In the genomic region with DNA sequence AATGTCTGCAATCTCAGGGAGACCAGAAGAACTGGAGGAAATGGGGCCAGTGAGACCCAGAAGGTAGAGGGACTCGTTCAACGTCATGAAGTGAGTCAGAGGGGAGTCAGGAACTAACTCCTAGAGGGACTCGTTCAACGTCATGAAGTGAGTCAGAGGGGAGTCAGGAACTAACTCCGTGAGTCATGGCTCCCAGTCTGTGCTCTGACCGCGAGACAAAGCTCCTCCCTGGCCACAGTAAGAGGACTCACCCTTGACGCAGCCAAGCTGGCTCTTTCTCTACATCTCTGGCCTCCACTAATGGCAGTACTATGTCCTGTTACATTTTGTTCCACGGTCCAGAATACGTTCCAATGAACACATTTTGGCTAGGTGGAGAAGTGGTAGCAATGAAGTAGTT, we compare ENCODE assay signal across 13 cellular contexts.
DNase-seq lines count a peak whose midpoint lies in the region; FAIRE-seq and TF ChIP-seq lines count a peak whose summit lies in the region.
"Had no signal": no experiment of that assay in that cellular context is flagged by ENCODE, and none has a peak within 500 bp of the region (broad histone marks: within the 10 kb centered on the region; RNA-seq: fewer than 3 reads in every experiment).

No MANE protein-coding gene starts in this region.

- peak overlapping the region; percentile 69 for H3K4me2 ChIP-seq in astrocyte (ENCODE audit: low read length)

- H3K79me2 ChIP-seq in astrocyte (ENCODE audit: insufficient read depth, low read length) = no peaks in the 10 kb centered on the region

- H3K4me1 Mint-ChIP-seq in astrocyte (ENCODE audit: low read depth, unreplicated experiment) = peaks cover 19% of the 10 kb centered on the region
- H3K4me1 Mint-ChIP-seq: activated naive CD4-positive, alpha-beta T cell treated with anti-CD3 and anti-CD28 coated beads, Interleukin-2, amount 50 U/mL, for 24 hours had no signal

- peak; percentile 81 for DNase-seq in BJ (ENCODE audit: low read depth)
- peak; percentile 96 for DNase-seq in MG63
- peak; percentile 100 for DNase-seq in astrocyte (ENCODE audit: low read depth)
- DNase-seq in kidney glomerular epithelial cell (lab: John Stamatoyannopoulos, UW) = peak; percentile 7
- no peak for DNase-seq in NCI-H1105 (lab: John Stamatoyannopoulos, UW)
- no peak for DNase-seq in NCI-H345 treated with DMSO at 0.1 percent for 48 hours (lab: John Stamatoyannopoulos, UW; ENCODE audit: unreplicated experiment)
- no peak for DNase-seq in middle frontal gyrus (ENCODE audit: extremely low spot score, low spot score)
- no peak for DNase-seq in cerebellar nuclear complex (lab: John Stamatoyannopoulos, UW)
- DNase-seq: esophagus squamous epithelium; NCI-H69; stimulated activated CD4-positive, alpha-beta T cell treated with anti-CD3 and anti-CD28 coated beads, Interleukin-4, amount 100 ng/mL, for 1 hour; upper lobe of left lung had no signal

- no peak for TF ChIP-seq CTCF in BJ (IDR thresholded peaks at IDR 0.05; ENCODE audit: insufficient read depth, low read depth, low read length)
- TF ChIP-seq CTCF in astrocyte (IDR thresholded peaks at IDR 0.05; ENCODE audit: insufficient read depth, low read depth, low read length) = no peak

- H3K36me3 ChIP-seq in BJ (ENCODE audit: control insufficient read depth, insufficient read depth, low read length) (no peaks in the 10 kb centered on the region), MG63 (no peaks in the 10 kb centered on the region), astrocyte (ENCODE audit: insufficient read depth, low read length) (no peaks in the 10 kb centered on the region)
- H3K36me3 ChIP-seq: esophagus squamous epithelium, upper lobe of left lung had no signal

- no peak overlapping the region for H3K4me3 ChIP-seq in BJ (ENCODE audit: low read depth, low read length)
- H3K4me3 ChIP-seq in MG63 = no peak overlapping the region
- no peak overlapping the region for H3K4me3 ChIP-seq in astrocyte (ENCODE audit: insufficient read depth, low read depth, low read length)
- H3K4me3 ChIP-seq: esophagus squamous epithelium, upper lobe of left lung had no signal

- H3K9me3 ChIP-seq in MG63 (no peaks in the 10 kb centered on the region; the same call in 1 of the 2 replicates), astrocyte (ENCODE audit: insufficient read depth, low read depth, low read length) (no peaks in the 10 kb centered on the region)
- H3K9me3 ChIP-seq: esophagus squamous epithelium, upper lobe of left lung had no signal

- no peaks in the 10 kb centered on the region for H3K9me3 Mint-ChIP-seq in astrocyte (ENCODE audit: unreplicated experiment)
- H3K9me3 Mint-ChIP-seq: activated naive CD4-positive, alpha-beta T cell treated with anti-CD3 and anti-CD28 coated beads, Interleukin-2, amount 50 U/mL, for 24 hours had no signal

- H2AFZ ChIP-seq in astrocyte (ENCODE audit: low read depth, low read length) = peak overlapping the region; percentile 68

- H3K27me3 Mint-ChIP-seq in astrocyte (ENCODE audit: low read depth, unreplicated experiment) = no peaks in the 10 kb centered on the region
- H3K27me3 Mint-ChIP-seq: activated naive CD4-positive, alpha-beta T cell treated with anti-CD3 and anti-CD28 coated beads, Interleukin-2, amount 50 U/mL, for 24 hours had no signal

- H3K27me3 ChIP-seq in BJ (ENCODE audit: control insufficient read depth, insufficient read depth, low read length) (no peaks in the 10 kb centered on the region), MG63 (no peaks in the 10 kb centered on the region), astrocyte (ENCODE audit: insufficient read depth, low read length) (no peaks in the 10 kb centered on the region)
- H3K27me3 ChIP-seq: esophagus squamous epithelium, upper lobe of left lung had no signal

- H3K9ac ChIP-seq in astrocyte (ENCODE audit: low read length) = peak overlapping the region; percentile 59

- H3K36me3 Mint-ChIP-seq in astrocyte (ENCODE audit: low read depth, unreplicated experiment) = no peaks in the 10 kb centered on the region
- H3K36me3 Mint-ChIP-seq: activated naive CD4-positive, alpha-beta T cell treated with anti-CD3 and anti-CD28 coated beads, Interleukin-2, amount 50 U/mL, for 24 hours had no signal

- no peak overlapping the region for H3K4me3 Mint-ChIP-seq in astrocyte (ENCODE audit: unreplicated experiment)
- H3K4me3 Mint-ChIP-seq: activated naive CD4-positive, alpha-beta T cell treated with anti-CD3 and anti-CD28 coated beads, Interleukin-2, amount 50 U/mL, for 24 hours had no signal

- POLR2A ChIA-PET in BJ (lab: Charles Lee) = no interaction called here

- peak overlapping the region; percentile 91 for H3K27ac ChIP-seq in astrocyte (ENCODE audit: low read depth, low read length)
- H3K27ac ChIP-seq: esophagus squamous epithelium, upper lobe of left lung had no signal

- FAIRE-seq in astrocyte (lab: Jason Lieb, UNC) = peak; percentile 100

- CTCF ChIA-PET in BJ (lab: Yijun Ruan, JAX) = no interaction called here

- H4K20me1 ChIP-seq in astrocyte (ENCODE audit: insufficient read depth, low read length) = no peaks in the 10 kb centered on the region

- H3K4me1 ChIP-seq in astrocyte (ENCODE audit: insufficient read depth, low read length) = peaks cover 8% of the 10 kb centered on the region
- H3K4me1 ChIP-seq: esophagus squamous epithelium, upper lobe of left lung had no signal

- H3K27ac Mint-ChIP-seq in astrocyte (ENCODE audit: unreplicated experiment) = peak overlapping the region; percentile 96
- H3K27ac Mint-ChIP-seq: activated naive CD4-positive, alpha-beta T cell treated with anti-CD3 and anti-CD28 coated beads, Interleukin-2, amount 50 U/mL, for 24 hours had no signal

Comparison
In these comparisons a context has a peak if more than half of its experiments do, and no peak if none do; other contexts are left out.
1. DNase-seq: peak in BJ (single experiment), MG63 (single experiment), astrocyte (single experiment) and kidney glomerular epithelial cell (single experiment); none in NCI-H1105 (single experiment), NCI-H345 treated with DMSO at 0.1 percent for 48 hours (single experiment), middle frontal gyrus (single experiment) and cerebellar nuclear complex (0 of 2).